26 cellular contexts compared by ENCODE assay signal in the genomic region with DNA sequence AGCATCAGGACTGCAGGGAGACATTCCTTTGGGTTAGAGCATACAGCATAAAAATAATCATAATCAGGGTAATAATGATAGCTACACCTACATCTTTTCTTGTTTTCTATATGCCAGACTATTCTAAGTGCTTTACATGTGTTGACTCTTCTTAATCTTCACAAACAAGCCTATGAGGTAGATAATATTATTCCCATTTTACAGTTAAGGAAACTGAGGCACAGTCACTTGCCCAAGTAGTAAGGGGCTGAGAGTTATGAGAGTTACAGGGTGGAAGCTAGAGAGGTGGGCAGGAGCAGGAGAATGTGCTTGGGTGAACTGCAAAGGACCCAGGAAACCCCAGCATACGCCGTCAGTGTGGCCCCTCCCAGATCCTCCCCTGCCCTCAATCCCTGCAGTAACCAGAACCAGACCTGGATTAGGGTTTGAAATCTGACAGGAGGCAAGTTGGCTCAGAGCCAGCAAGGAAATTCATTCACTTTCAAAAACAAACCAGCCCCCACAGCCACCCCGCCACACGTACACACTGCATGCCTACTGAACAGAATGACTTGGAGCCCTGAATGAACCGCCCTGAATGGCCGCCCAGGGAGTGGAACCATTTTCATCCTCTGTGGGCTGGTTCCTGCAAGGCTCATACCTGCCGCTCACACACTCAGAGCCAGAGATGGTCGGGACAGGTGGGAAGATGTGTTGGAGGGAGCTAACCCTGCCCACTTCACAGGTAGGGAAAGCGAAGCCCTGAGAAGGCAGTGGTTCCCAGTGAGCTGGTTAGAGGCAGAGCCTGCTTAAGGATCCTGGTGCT.
A peak's percentile ranks its signal among the peaks of the same experiment; 100 is the strongest.
DNase-seq lines count a peak whose midpoint lies in the region; FAIRE-seq and TF ChIP-seq lines count a peak whose summit lies in the region.
"Had no signal": no experiment of that assay in that cellular context is flagged by ENCODE, and none has a peak within 500 bp of the region (broad histone marks: within the 10 kb centered on the region; RNA-seq: fewer than 3 reads in every experiment).

No MANE protein-coding gene starts in this region.

- TF ChIP-seq EP300 in Ishikawa (IDR thresholded peaks at IDR 0.05; ENCODE audit: borderline replicate concordance) = no peak

- H3K4me3 ChIP-seq in small intestine (ENCODE audit: low read depth in 1 of 2, low read length in 2 of 2) = no peak overlapping the region
- H3K4me3 ChIP-seq: A549, adrenal gland, pancreas, stomach, transverse colon had no signal

- WGBS in small intestine, 3 donors = 50 to 66% (median 51%) methylated on average over 9 of the region's 9 CpGs

- no peak for FAIRE-seq in small intestine (lab: Jason Lieb, UNC)
- FAIRE-seq: A549, colon, pancreas had no signal

- H3K36me3 ChIP-seq in small intestine (ENCODE audit: control insufficient read depth in 2 of 2, insufficient read depth in 2 of 2, low read length in 2 of 2) = no peaks in the 10 kb centered on the region
- H3K36me3 ChIP-seq: adrenal gland, pancreas, stomach, transverse colon had no signal

- H3K4me1 ChIP-seq in small intestine (ENCODE audit: control insufficient read depth in 2 of 2, insufficient read depth in 1 of 2, low read depth in 1 of 2, low read length in 1 of 2) = peaks cover 12 to 13% of the 10 kb centered on the region in 2 donors
- H3K4me1 ChIP-seq: adrenal gland had no signal

- no peak for TF ChIP-seq RAD21 in Ishikawa (IDR thresholded peaks at IDR 0.05; ENCODE audit: low read depth)

- H3K27me3 ChIP-seq in small intestine (ENCODE audit: control insufficient read depth in 2 of 2, insufficient read depth in 2 of 2, low read length in 2 of 2) = no peaks in the 10 kb centered on the region
- H3K27me3 ChIP-seq: adrenal gland, pancreas, stomach, transverse colon had no signal

- DNase-seq in NCI-H2171 treated with DMSO at 0.1 percent for 48 hours (lab: John Stamatoyannopoulos, UW) (peak; percentile 35), NCI-H2171 (lab: John Stamatoyannopoulos, UW) (no peak), dermis blood vessel endothelial cell (peak; percentile 2), small intestine (peak; percentile 51), SIG-M5 treated with dmso at 0.1 percent for 504 hours (lab: John Stamatoyannopoulos, UW; ENCODE audit: unreplicated experiment) (no peak), Kasumi-1 (lab: John Stamatoyannopoulos, UW) (no peak)
- no peak for DNase-seq in stimulated activated CD4-positive, alpha-beta T cell treated with anti-CD3 and anti-CD28 coated beads, Interleukin-2, amount 100 ng/mL, for 24 hours
- DNase-seq: activated B cell treated with CpG ODN at 0.5 μM for 24 hours; activated CD4-positive, alpha-beta T cell treated with anti-CD3 and anti-CD28 coated beads, Interleukin-2, amount 50 U/mL, for 48 hours; adrenal gland; endodermal cell; HCEC 1CT; mesenchymal stem cell; naive thymus-derived CD8-positive, alpha-beta T cell; NCI-H1930; NCI-H524 treated with DMSO at 0.1 percent for 48 hours; right cardiac atrium; stomach; T1000; transverse colon had no signal

- peak overlapping the region; percentile 83 to 96 for H3K27ac ChIP-seq in small intestine (ENCODE audit: low read depth in 1 of 2, low read length in 1 of 2)
- H3K27ac ChIP-seq: A549, adrenal gland, C4-2B, KMS-11, stomach, transverse colon had no signal

- no peaks in the 10 kb centered on the region for H3K9me3 ChIP-seq in small intestine (ENCODE audit: control insufficient read depth, low read depth)
- H3K9me3 ChIP-seq: A549, adrenal gland, pancreas, stomach, transverse colon had no signal

TF ChIP-seq in Ishikawa, 13 proteins besides CTCF, POLR2A, EP300 and RAD21:
- TF ChIP-seq NFIC (IDR thresholded peaks at IDR 0.05) (peak; percentile 30; the same call in 1 of the 2 replicates), FOXM1 (IDR thresholded peaks at IDR 0.05; ENCODE audit: borderline replicate concordance, low read depth) (no peak), YY1 (IDR thresholded peaks at IDR 0.05; ENCODE audit: low read depth) (no peak), EGR1 (IDR thresholded peaks at IDR 0.05) (no peak)

Comparison
In these comparisons a context has a peak if more than half of its experiments do, and no peak if none do; other contexts are left out.
1. DNase-seq: peak in NCI-H2171 treated with DMSO at 0.1 percent for 48 hours (single experiment), dermis blood vessel endothelial cell (single experiment) and small intestine (single experiment); none in NCI-H2171 (single experiment), SIG-M5 treated with dmso at 0.1 percent for 504 hours (single experiment), stimulated activated CD4-positive, alpha-beta T cell treated with anti-CD3 and anti-CD28 coated beads, Interleukin-2, amount 100 ng/mL, for 24 hours (0 of 2) and Kasumi-1 (0 of 2).